9 cellular contexts compared by ENCODE assay signal in the genomic region with DNA sequence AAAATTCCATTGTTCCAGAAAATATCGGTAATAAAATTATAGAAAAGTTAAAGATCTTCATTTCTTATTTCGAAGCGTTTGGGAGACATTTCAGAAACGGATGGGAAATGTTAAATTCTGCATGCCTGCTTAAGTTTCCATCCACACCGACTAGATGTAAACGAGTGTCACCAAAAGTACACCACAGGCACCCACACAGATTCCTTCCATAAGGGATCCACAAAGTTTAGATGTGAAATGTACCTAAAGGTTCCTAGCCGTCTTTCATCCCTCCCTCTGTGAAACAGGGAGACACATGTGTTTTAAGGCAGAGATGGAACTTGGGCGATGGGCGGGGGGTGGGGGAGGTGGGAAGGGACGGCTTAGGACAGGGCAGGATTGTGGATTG. TPM values are rescaled to one million over a fixed set of nuclear protein-coding genes. Genes with fewer than 3 reads are reported as not detected.
DNase-seq lines count a peak whose midpoint lies in the region; ATAC-seq and TF ChIP-seq lines count a peak whose summit lies in the region.
"Had no signal": no experiment of that assay in that cellular context is flagged by ENCODE, and none has a peak within 500 bp of the region (broad histone marks: within the 10 kb centered on the region; RNA-seq: fewer than 3 reads in every experiment).

No MANE protein-coding gene starts in this region.

- no peak for DNase-seq in A673 (ENCODE audit: low spot score)
- no peak for DNase-seq in NT2/D1 (ENCODE audit: low read depth, low spot score)
- no peak for DNase-seq in endothelial cell (ENCODE audit: low spot score)
- DNase-seq in natural killer cell = no peak
- DNase-seq in progenitor cell of endocrine pancreas (ENCODE audit: low spot score, unreplicated experiment) = no peak
- no peak for DNase-seq in NCI-H146 (lab: John Stamatoyannopoulos, UW)
- DNase-seq in NOMO-1 treated with DMSO at 0.1 percent for 48 hours (lab: John Stamatoyannopoulos, UW; ENCODE audit: unreplicated experiment) = no peak
- no peak for DNase-seq in NCI-H2081 (lab: John Stamatoyannopoulos, UW)

- H3K4me1 Mint-ChIP-seq in endothelial cell (ENCODE audit: unreplicated experiment) (peaks cover 28% of the 10 kb centered on the region), natural killer cell (peaks cover 14 to 25% of the 10 kb centered on the region in 2 donors), progenitor cell of endocrine pancreas (ENCODE audit: low read depth) (peaks cover 15% of the 10 kb centered on the region)

- CTCF ChIA-PET in A673 (lab: Charles Lee) = no interaction called here

- no peak for ATAC-seq in natural killer cell

- H3K9me3 ChIP-seq in A673 (ENCODE audit: low read depth, low read length, poor library complexity, severe bottlenecking) = no peaks in the 10 kb centered on the region
- H3K9me3 ChIP-seq in NT2/D1 (ENCODE audit: insufficient read depth, low read length) = no peaks in the 10 kb centered on the region

- H3K27ac ChIP-seq in A673 (ENCODE audit: low read depth, low read length, poor library complexity, severe bottlenecking) = peak overlapping the region; percentile 100
- H3K27ac ChIP-seq: C4-2B had no signal

- peaks cover 9% of the 10 kb centered on the region for H3K27me3 Mint-ChIP-seq in endothelial cell (ENCODE audit: unreplicated experiment)
- peaks cover 55 to 73% of the 10 kb centered on the region in 2 donors for H3K27me3 Mint-ChIP-seq in natural killer cell (ENCODE audit: low read depth in 2 of 2)
- peaks cover 67% of the 10 kb centered on the region for H3K27me3 Mint-ChIP-seq in progenitor cell of endocrine pancreas

- H3K4me3 Mint-ChIP-seq in endothelial cell (ENCODE audit: unreplicated experiment) = peak overlapping the region; percentile 91
- H3K4me3 Mint-ChIP-seq in natural killer cell = peak overlapping the region; percentile 17
- H3K4me3 Mint-ChIP-seq in progenitor cell of endocrine pancreas (ENCODE audit: low read depth) = no peak overlapping the region

- H3K36me3 Mint-ChIP-seq in endothelial cell (ENCODE audit: low read depth, unreplicated experiment) (no peaks in the 10 kb centered on the region), natural killer cell (no peaks in the 10 kb centered on the region), progenitor cell of endocrine pancreas (ENCODE audit: insufficient read depth) (no peaks in the 10 kb centered on the region)

- no peaks in the 10 kb centered on the region for H3K9me3 Mint-ChIP-seq in endothelial cell (ENCODE audit: unreplicated experiment)
- H3K9me3 Mint-ChIP-seq in natural killer cell = no peaks in the 10 kb centered on the region
- H3K9me3 Mint-ChIP-seq in progenitor cell of endocrine pancreas (ENCODE audit: low read depth) = no peaks in the 10 kb centered on the region

- TF ChIP-seq CTCF in A673 (conservative IDR thresholded peaks at IDR 0.05; ENCODE audit: low read depth, low read length) (no peak), endothelial cell (IDR thresholded peaks at IDR 0.05; ENCODE audit: unreplicated experiment) (no peak), natural killer cell (IDR thresholded peaks at IDR 0.05) (no peak), progenitor cell of endocrine pancreas (IDR thresholded peaks at IDR 0.05; ENCODE audit: unreplicated experiment) (no peak)

- BruUV-seq in A673 (replicated peaks; lab: Mats Ljungman, UMichigan) = no TSS peak

- peaks cover 30% of the 10 kb centered on the region for H3K36me3 ChIP-seq in A673 (ENCODE audit: insufficient read depth, low read length, poor library complexity, severe bottlenecking)
- H3K36me3 ChIP-seq in NT2/D1 (ENCODE audit: insufficient read depth, insufficient read length, low read length) = peaks cover 14% of the 10 kb centered on the region

- H3K4me3 ChIP-seq in A673 (ENCODE audit: low read depth, low read length, poor library complexity, severe bottlenecking) (peak overlapping the region; percentile 90), NT2/D1 (ENCODE audit: insufficient read length, low read depth) (peak overlapping the region; percentile 68)

- H3K9ac ChIP-seq in NT2/D1 (ENCODE audit: insufficient read length, low read depth) = no peak overlapping the region

- H3K27ac Mint-ChIP-seq in endothelial cell (ENCODE audit: unreplicated experiment) (no peak overlapping the region), natural killer cell (no peak overlapping the region), progenitor cell of endocrine pancreas (no peak overlapping the region)

- H3K27me3 ChIP-seq in A673 (replicated peaks; ENCODE audit: insufficient read depth, low read depth, low read length, poor library complexity) = no peaks in the 10 kb centered on the region
- no peaks in the 10 kb centered on the region for H3K27me3 ChIP-seq in NT2/D1 (ENCODE audit: insufficient read depth, insufficient read length)

- intact Hi-C loops in A673 (cut with micrococcal nuclease; ENCODE audit: unreplicated experiment) = loop anchor here (5.0 kb wide), 2 partner anchors 82 to 352 kb away; no protein-coding TSS in a partner anchor
- intact Hi-C loops in natural killer cell (cut with micrococcal nuclease) = no loop called here

- POLR2A ChIA-PET in A673 (lab: Charles Lee; ENCODE audit: low non-redundant PET) = no interaction called here

- peaks cover 48% of the 10 kb centered on the region for H3K4me1 ChIP-seq in A673 (ENCODE audit: insufficient read depth, low read length, poor library complexity, severe bottlenecking)
- no peaks in the 10 kb centered on the region for H3K4me1 ChIP-seq in NT2/D1 (ENCODE audit: insufficient read depth, insufficient read length)

RNA-seq across cellular contexts. Expression of gene CAV1, which starts 0.6 kb away (rescaled TPM):
- 1,757 and 2,074 TPM in 2 replicates for total RNA-seq in A673 (2021)
- 48.2 TPM for total RNA-seq in endothelial cell (ENCODE audit: unreplicated experiment)
- not detected for total RNA-seq in natural killer cell
- total RNA-seq in progenitor cell of endocrine pancreas = 0.84 TPM in 2 replicates

RNA-seq across cellular contexts. Expression of gene CAV2, which starts 24.7 kb away (rescaled TPM):
- total RNA-seq in A673 (2021) = 265 and 286 TPM in 2 replicates
- total RNA-seq in endothelial cell (ENCODE audit: unreplicated experiment) = 35.5 TPM
- 1 to 10 TPM in 1 of 3 donors, not detected in 2; 1.9 TPM for total RNA-seq in natural killer cell
- 9.4 and 9.9 TPM in 2 replicates for total RNA-seq in progenitor cell of endocrine pancreas

Comparison
In these comparisons a context has a peak if more than half of its experiments do, and no peak if none do; other contexts are left out.
1. RNA of gene CAV1, which starts 0.6 kb away (total RNA-seq): 1,757 to 2,074 TPM in A673; 48.2 TPM in endothelial cell (single experiment), 0.84 TPM in progenitor cell of endocrine pancreas and not detected in natural killer cell; every median in the first group is over 10 times any median in the second.